14 cellular contexts compared by ENCODE assay signal in genomic region chr6:107304421-107305025, GRCh38.
A peak's percentile ranks its signal among the peaks of the same experiment; 100 is the strongest.
DNase-seq lines count a peak whose midpoint lies in the region; ATAC-seq and TF ChIP-seq lines count a peak whose summit lies in the region.
"Had no signal": no experiment of that assay in that cellular context is flagged by ENCODE, and none has a peak within 500 bp of the region (broad histone marks: within the 10 kb centered on the region; RNA-seq: fewer than 3 reads in every experiment).

No MANE protein-coding gene starts in this region.

- intact Hi-C loops in PC-3 (cut with micrococcal nuclease): no loop called here

- no TSS peak for BruUV-seq in PC-3 (replicated peaks; lab: Mats Ljungman, UMichigan)

- peak; percentile 42 to 62 for DNase-seq in activated CD4-positive, alpha-beta T cell treated with anti-CD3 and anti-CD28 coated beads, Interleukin-2, amount 50 U/mL, for 48 hours
- no peak for DNase-seq in activated CD4-positive, alpha-beta T cell treated with anti-CD3 and anti-CD28 coated beads, Interleukin-2, amount 50 U/mL, for 1 hour
- DNase-seq in PC-3 (peak; percentile 87), choroid plexus epithelial cell (ENCODE audit: low read depth) (peak; percentile 32), NCI-H1436 (lab: John Stamatoyannopoulos, UW) (no peak), germinal center (ENCODE audit: low spot score) (no peak), NCI-H1105 treated with DMSO at 0.1 percent for 48 hours (lab: John Stamatoyannopoulos, UW) (no peak)
- DNase-seq in stimulated activated CD4-positive, alpha-beta T cell treated with anti-CD3 and anti-CD28 coated beads, TNF-alpha, amount 100 ng/mL, for 48 hours (ENCODE audit: low read depth in 3 of 3): peak; percentile 20 to 40 (median 29)
- DNase-seq: effector CD8-positive, alpha-beta T cell; Kasumi-1; naive thymus-derived CD8-positive, alpha-beta T cell; NCI-H2081; right cardiac atrium; SW 1271 had no signal

- H2AFZ ChIP-seq in PC-3 (ENCODE audit: low read length): no peak overlapping the region

- no peaks in the 10 kb centered on the region for H3K9me3 ChIP-seq in PC-3 (ENCODE audit: low read length)

- no peaks in the 10 kb centered on the region for H3F3A ChIP-seq in PC-3 (ENCODE audit: low read length, unreplicated experiment)

- no peaks in the 10 kb centered on the region for H3K9me2 ChIP-seq in PC-3 (replicated peaks; ENCODE audit: low read length)

- CTCF ChIA-PET in PC-3 (lab: Charles Lee): no interaction called here

- POLR2A ChIA-PET in PC-3 (lab: Charles Lee; ENCODE audit: unreplicated experiment): no interaction called here

- peak overlapping the region; percentile 60 for H3K4me2 ChIP-seq in PC-3 (ENCODE audit: low read length)

- no peak overlapping the region for H3K4me3 ChIP-seq in PC-3 (ENCODE audit: low read length)
- H3K4me3 ChIP-seq in choroid plexus epithelial cell (ENCODE audit: low read depth, low read length): no peak overlapping the region

- peak overlapping the region; percentile 46 for H3K27ac ChIP-seq in PC-3 (ENCODE audit: low read length)

- TF ChIP-seq CTCF in PC-3 (conservative IDR thresholded peaks at IDR 0.05; ENCODE audit: low read depth, low read length) (no peak), choroid plexus epithelial cell (conservative IDR thresholded peaks at IDR 0.05; ENCODE audit: low read depth, low read length) (no peak)

- H3K79me2 ChIP-seq in PC-3 (ENCODE audit: low read length): no peaks in the 10 kb centered on the region

- peaks cover 14% of the 10 kb centered on the region for H3K4me1 ChIP-seq in PC-3 (ENCODE audit: insufficient read depth, low read length)

- peak; percentile 65 for ATAC-seq in PC-3
- ATAC-seq: naive thymus-derived CD8-positive, alpha-beta T cell; right cardiac atrium had no signal

- H4K20me1 ChIP-seq in PC-3 (ENCODE audit: low read length): no peaks in the 10 kb centered on the region

- H3K27me3 ChIP-seq in PC-3 (ENCODE audit: low read length): no peaks in the 10 kb centered on the region

- H3K36me3 ChIP-seq in PC-3 (ENCODE audit: low read depth, low read length): no peaks in the 10 kb centered on the region

- H3K9ac ChIP-seq in PC-3 (ENCODE audit: low read length): no peak overlapping the region

Comparison
In these comparisons a context has a peak if more than half of its experiments do, and no peak if none do; other contexts are left out.
1. DNase-seq: peak in activated CD4-positive, alpha-beta T cell treated with anti-CD3 and anti-CD28 coated beads, Interleukin-2, amount 50 U/mL, for 48 hours (2 of 2), PC-3 (single experiment), choroid plexus epithelial cell (single experiment) and stimulated activated CD4-positive, alpha-beta T cell treated with anti-CD3 and anti-CD28 coated beads, TNF-alpha, amount 100 ng/mL, for 48 hours (3 of 3); none in activated CD4-positive, alpha-beta T cell treated with anti-CD3 and anti-CD28 coated beads, Interleukin-2, amount 50 U/mL, for 1 hour (single experiment), NCI-H1436 (single experiment), germinal center (single experiment) and NCI-H1105 treated with DMSO at 0.1 percent for 48 hours (single experiment).